ENCODE assay signal across 17 cellular contexts in genomic region chr11:73249858-73250773, GRCh38. TPM values are rescaled to one million over a fixed set of nuclear protein-coding genes. Genes with fewer than 3 reads are reported as not detected.
DNase-seq lines count a peak whose midpoint lies in the region; ATAC-seq and TF ChIP-seq lines count a peak whose summit lies in the region.
"Had no signal": no experiment of that assay in that cellular context is flagged by ENCODE, and none has a peak within 500 bp of the region (broad histone marks: within the 10 kb centered on the region; RNA-seq: fewer than 3 reads in every experiment).

No MANE protein-coding gene starts in this region.

- ATAC-seq in activated naive CD4-positive, alpha-beta T cell treated with anti-CD3 and anti-CD28 coated beads, Interleukin-2, amount 50 U/mL, for 72 hours: peak; percentile 53 to 66
- peak; percentile 36 for ATAC-seq in stimulated activated effector memory CD8-positive, alpha-beta T cell treated with anti-CD3 and anti-CD28 coated beads, Interleukin-12 subunit alpha, Interleukin-12 subunit beta, amount 100 ng/mL, for 72 hours
- no peak for ATAC-seq in HG02798 (IDR thresholded peaks at IDR 0.05; ENCODE audit: poor library complexity, unreplicated experiment)

- H3K4me3 Mint-ChIP-seq in stimulated activated effector memory CD8-positive, alpha-beta T cell treated with anti-CD3 and anti-CD28 coated beads, Interleukin-12 subunit alpha, Interleukin-12 subunit beta, amount 100 ng/mL, for 72 hours: no peak overlapping the region
- H3K4me3 Mint-ChIP-seq in mesothelial cell of epicardium: no peak overlapping the region
- H3K4me3 Mint-ChIP-seq: stimulated activated naive CD8-positive, alpha-beta T cell treated with anti-CD3 and anti-CD28 coated beads, Interleukin-15, Interleukin-2, amounts not matched to agents 100 ng/mL and 50 ng/mL, for 24 hours had no signal

- TF ChIP-seq CTCF in NB4 (IDR thresholded peaks at IDR 0.05; ENCODE audit: low read depth, low read length): no peak
- TF ChIP-seq CTCF in mesothelial cell of epicardium (IDR thresholded peaks at IDR 0.05; ENCODE audit: unreplicated experiment): no peak

- H3K9me3 Mint-ChIP-seq in activated naive CD4-positive, alpha-beta T cell treated with anti-CD3 and anti-CD28 coated beads, Interleukin-2, amount 50 U/mL, for 72 hours: no peaks in the 10 kb centered on the region
- H3K9me3 Mint-ChIP-seq in stimulated activated effector memory CD8-positive, alpha-beta T cell treated with anti-CD3 and anti-CD28 coated beads, Interleukin-12 subunit alpha, Interleukin-12 subunit beta, amount 100 ng/mL, for 72 hours: no peaks in the 10 kb centered on the region
- H3K9me3 Mint-ChIP-seq in mesothelial cell of epicardium: no peaks in the 10 kb centered on the region
- H3K9me3 Mint-ChIP-seq: stimulated activated naive CD8-positive, alpha-beta T cell treated with anti-CD3 and anti-CD28 coated beads, Interleukin-15, Interleukin-2, amounts not matched to agents 100 ng/mL and 50 ng/mL, for 24 hours had no signal

- H3K4me3 ChIP-seq in NB4 (ENCODE audit: low read depth, low read length): no peak overlapping the region

- DNase-seq in activated naive CD4-positive, alpha-beta T cell treated with anti-CD3 and anti-CD28 coated beads, Interleukin-2, amount 50 U/mL, for 72 hours (ENCODE audit: low spot score in 2 of 2): no peak
- DNase-seq in activated naive CD4-positive, alpha-beta T cell treated with anti-CD3 and anti-CD28 coated beads, Interleukin-2, amount 50 U/mL, for 16 hours: no peak
- DNase-seq in NB4 (ENCODE audit: low read depth) (peak; percentile 45), ecto neural progenitor cell (ENCODE audit: low spot score) (peak; percentile 26), DMS114 treated with DMSO at 0.1 percent for 48 hours (lab: John Stamatoyannopoulos, UW; ENCODE audit: unreplicated experiment) (no peak), mesothelial cell of epicardium (ENCODE audit: low spot score in 2 of 2, unreplicated experiment in 2 of 2) (no peak)
- no peak for DNase-seq in stimulated activated effector memory CD8-positive, alpha-beta T cell treated with anti-CD3 and anti-CD28 coated beads, Interleukin-12 subunit alpha, Interleukin-12 subunit beta, amount 100 ng/mL, for 72 hours (ENCODE audit: low spot score in 2 of 2)
- DNase-seq: activated CD8-positive, alpha-beta memory T cell treated with anti-CD3 and anti-CD28 coated beads, Interleukin-2, amount 50 U/mL, for 4 hours; dermis blood vessel endothelial cell; DMS153; foreskin melanocyte; NCI-H345; retina; SHP77; stimulated activated CD4-positive, alpha-beta T cell treated with anti-CD3 and anti-CD28 coated beads, Interleukin-4, amount 100 ng/mL, for 1 hour had no signal

- H3K36me3 Mint-ChIP-seq in activated naive CD4-positive, alpha-beta T cell treated with anti-CD3 and anti-CD28 coated beads, Interleukin-2, amount 50 U/mL, for 72 hours: no peaks in the 10 kb centered on the region
- H3K36me3 Mint-ChIP-seq in stimulated activated effector memory CD8-positive, alpha-beta T cell treated with anti-CD3 and anti-CD28 coated beads, Interleukin-12 subunit alpha, Interleukin-12 subunit beta, amount 100 ng/mL, for 72 hours: no peaks in the 10 kb centered on the region
- no peaks in the 10 kb centered on the region for H3K36me3 Mint-ChIP-seq in mesothelial cell of epicardium

- peak overlapping the region in 1 of 2 donors; percentile 22 for H3K27ac Mint-ChIP-seq in activated naive CD4-positive, alpha-beta T cell treated with anti-CD3 and anti-CD28 coated beads, Interleukin-2, amount 50 U/mL, for 72 hours
- no peak overlapping the region for H3K27ac Mint-ChIP-seq in stimulated activated effector memory CD8-positive, alpha-beta T cell treated with anti-CD3 and anti-CD28 coated beads, Interleukin-12 subunit alpha, Interleukin-12 subunit beta, amount 100 ng/mL, for 72 hours
- H3K27ac Mint-ChIP-seq in mesothelial cell of epicardium: no peak overlapping the region
- H3K27ac Mint-ChIP-seq: stimulated activated naive CD8-positive, alpha-beta T cell treated with anti-CD3 and anti-CD28 coated beads, Interleukin-15, Interleukin-2, amounts not matched to agents 100 ng/mL and 50 ng/mL, for 24 hours had no signal

- H3K4me1 Mint-ChIP-seq in stimulated activated effector memory CD8-positive, alpha-beta T cell treated with anti-CD3 and anti-CD28 coated beads, Interleukin-12 subunit alpha, Interleukin-12 subunit beta, amount 100 ng/mL, for 72 hours: no peaks in the 10 kb centered on the region
- no peaks in the 10 kb centered on the region for H3K4me1 Mint-ChIP-seq in mesothelial cell of epicardium

- no peaks in the 10 kb centered on the region for H3K27me3 Mint-ChIP-seq in mesothelial cell of epicardium (ENCODE audit: low read depth)
- H3K27me3 Mint-ChIP-seq: stimulated activated naive CD8-positive, alpha-beta T cell treated with anti-CD3 and anti-CD28 coated beads, Interleukin-15, Interleukin-2, amounts not matched to agents 100 ng/mL and 50 ng/mL, for 24 hours had no signal

- TF ChIP-seq POLR2A in NB4 (IDR thresholded peaks at IDR 0.05; ENCODE audit: extremely low read depth, insufficient read length): no peak

RNA-seq across cellular contexts. Expression of gene P2RY6, which starts 22.0 kb away (rescaled TPM):
- total RNA-seq in activated naive CD4-positive, alpha-beta T cell treated with anti-CD3 and anti-CD28 coated beads, Interleukin-2, amount 50 U/mL, for 72 hours: not detected
- 0.36 to 0.51 TPM (median 0.45 TPM) in 3 replicates for total RNA-seq in mesothelial cell of epicardium
- total RNA-seq: dermis blood vessel endothelial cell had no signal

RNA-seq across cellular contexts. Expression of gene P2RY2, which starts 32.0 kb away (rescaled TPM):
- total RNA-seq in activated naive CD4-positive, alpha-beta T cell treated with anti-CD3 and anti-CD28 coated beads, Interleukin-2, amount 50 U/mL, for 72 hours: not detected
- 4.0 to 4.5 TPM (median 4.5 TPM) in 3 replicates for total RNA-seq in mesothelial cell of epicardium

RNA-seq across cellular contexts. Expression of gene ARHGEF17, which starts 58.0 kb away (rescaled TPM):
- under 1 TPM; 0.02 to 0.16 TPM for total RNA-seq in activated naive CD4-positive, alpha-beta T cell treated with anti-CD3 and anti-CD28 coated beads, Interleukin-2, amount 50 U/mL, for 72 hours
- total RNA-seq in mesothelial cell of epicardium: 136 to 150 TPM (median 140 TPM) in 3 replicates

Comparison
In these comparisons a context has a peak if more than half of its experiments do, and no peak if none do; other contexts are left out.
1. DNase-seq: peak in NB4 (single experiment) and ecto neural progenitor cell (single experiment); none in activated naive CD4-positive, alpha-beta T cell treated with anti-CD3 and anti-CD28 coated beads, Interleukin-2, amount 50 U/mL, for 72 hours (0 of 2), activated naive CD4-positive, alpha-beta T cell treated with anti-CD3 and anti-CD28 coated beads, Interleukin-2, amount 50 U/mL, for 16 hours (single experiment), stimulated activated effector memory CD8-positive, alpha-beta T cell treated with anti-CD3 and anti-CD28 coated beads, Interleukin-12 subunit alpha, Interleukin-12 subunit beta, amount 100 ng/mL, for 72 hours (0 of 2), DMS114 treated with DMSO at 0.1 percent for 48 hours (single experiment) and mesothelial cell of epicardium (0 of 2).
2. RNA of gene ARHGEF17, which starts 58.0 kb away (total RNA-seq): 136 to 150 TPM in mesothelial cell of epicardium; 0.02 to 0.16 TPM in activated naive CD4-positive, alpha-beta T cell treated with anti-CD3 and anti-CD28 coated beads, Interleukin-2, amount 50 U/mL, for 72 hours; every median in the first group is over 100 times any median in the second.